Comparison of ENCODE assay signal across 18 cellular contexts in the genomic region with DNA sequence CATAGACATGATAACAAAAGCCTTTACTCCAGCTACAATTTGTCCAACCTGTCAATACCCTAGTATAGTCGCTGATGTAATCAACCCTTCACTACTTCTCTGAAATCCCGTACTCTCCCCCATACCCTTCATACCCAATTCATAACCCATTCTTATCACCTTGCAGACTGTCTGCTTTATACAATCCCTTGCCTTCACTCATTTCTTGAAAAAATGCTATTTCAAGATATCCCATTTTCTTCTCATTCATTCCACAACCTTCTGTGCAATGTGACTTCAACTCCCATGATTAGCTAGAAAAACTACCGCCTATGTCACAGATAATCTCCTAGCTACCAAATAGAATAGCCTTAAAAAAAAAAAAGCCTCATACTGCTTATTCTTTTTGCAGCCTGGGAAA.
"Had no signal": no experiment of that assay in that cellular context is flagged by ENCODE, and none has a peak within 500 bp of the region (broad histone marks: within the 10 kb centered on the region; RNA-seq: fewer than 3 reads in every experiment).

No MANE protein-coding gene starts in this region.

- DNase-seq: activated CD4-positive, alpha-beta T cell treated with anti-CD3 and anti-CD28 coated beads for 36 hours; activated CD4-positive, alpha-beta T cell treated with anti-CD3 and anti-CD28 coated beads, Interleukin-2, amount 50 U/mL, for 48 hours; activated effector memory CD4-positive, alpha-beta T cell treated with Interleukin-2 at 50 U/mL for 16 hours; activated naive CD4-positive, alpha-beta T cell treated with anti-CD3 and anti-CD28 coated beads for 36 hours; activated T-cell treated with anti-CD3 and anti-CD28 coated beads, Interleukin-2, amount 50 U/mL, for 72 hours; colonic mucosa; heart right ventricle; nephron progenitor cell; pancreas; psoas muscle; stimulated activated CD4-positive, alpha-beta T cell treated with anti-CD3 and anti-CD28 coated beads, Interleukin-4, amount 100 ng/mL, for 4 hours; stimulated activated naive CD8-positive, alpha-beta T cell treated with anti-CD3 and anti-CD28 coated beads, Interleukin-15, amount 100 ng/mL, for 72 hours; T-cell; tibial artery; WERI-Rb-1 had no signal

- H3K27ac Mint-ChIP-seq: activated CD4-positive, alpha-beta T cell treated with anti-CD3 and anti-CD28 coated beads for 36 hours; activated naive CD4-positive, alpha-beta T cell treated with anti-CD3 and anti-CD28 coated beads for 36 hours; stimulated activated naive CD8-positive, alpha-beta T cell treated with anti-CD3 and anti-CD28 coated beads, Interleukin-15, amount 100 ng/mL, for 72 hours had no signal

- H3K27me3 Mint-ChIP-seq: activated CD4-positive, alpha-beta T cell treated with anti-CD3 and anti-CD28 coated beads for 36 hours; stimulated activated naive CD8-positive, alpha-beta T cell treated with anti-CD3 and anti-CD28 coated beads, Interleukin-15, amount 100 ng/mL, for 72 hours; T-cell had no signal

- H3K4me3 Mint-ChIP-seq: activated CD4-positive, alpha-beta T cell treated with anti-CD3 and anti-CD28 coated beads for 36 hours; activated naive CD4-positive, alpha-beta T cell treated with anti-CD3 and anti-CD28 coated beads for 36 hours; activated T-cell treated with anti-CD3 and anti-CD28 coated beads, Interleukin-2, amount 50 U/mL, for 72 hours; nephron progenitor cell; stimulated activated naive CD8-positive, alpha-beta T cell treated with anti-CD3 and anti-CD28 coated beads, Interleukin-15, amount 100 ng/mL, for 72 hours; T-cell had no signal

- H3K4me3 ChIP-seq: ascending aorta, colonic mucosa, heart right ventricle, pancreas, psoas muscle, right atrium auricular region, tibial artery had no signal

- H3K9me3 Mint-ChIP-seq: activated naive CD4-positive, alpha-beta T cell treated with anti-CD3 and anti-CD28 coated beads for 36 hours; activated T-cell treated with anti-CD3 and anti-CD28 coated beads, Interleukin-2, amount 50 U/mL, for 72 hours; nephron progenitor cell; stimulated activated naive CD8-positive, alpha-beta T cell treated with anti-CD3 and anti-CD28 coated beads, Interleukin-15, amount 100 ng/mL, for 72 hours; T-cell had no signal

- ATAC-seq: activated CD4-positive, alpha-beta T cell treated with anti-CD3 and anti-CD28 coated beads for 36 hours; activated T-cell treated with anti-CD3 and anti-CD28 coated beads, Interleukin-2, amount 50 U/mL, for 72 hours; heart right ventricle; left lobe of liver; pancreas; psoas muscle; stimulated activated naive CD8-positive, alpha-beta T cell treated with anti-CD3 and anti-CD28 coated beads, Interleukin-15, amount 100 ng/mL, for 72 hours; T-cell had no signal

- H3K4me1 Mint-ChIP-seq: nephron progenitor cell; stimulated activated naive CD8-positive, alpha-beta T cell treated with anti-CD3 and anti-CD28 coated beads, Interleukin-15, amount 100 ng/mL, for 72 hours had no signal

- H3K9me3 ChIP-seq: ascending aorta, colonic mucosa, heart right ventricle, pancreas, psoas muscle, right atrium auricular region, tibial artery had no signal

- H3K36me3 ChIP-seq: pancreas had no signal

- H3K27me3 ChIP-seq: ascending aorta, colonic mucosa, heart right ventricle, pancreas, right atrium auricular region, tibial artery had no signal

- H3K4me1 ChIP-seq: colonic mucosa, psoas muscle had no signal
